Comparison of ENCODE assay signal across 11 cellular contexts in the genomic region with DNA sequence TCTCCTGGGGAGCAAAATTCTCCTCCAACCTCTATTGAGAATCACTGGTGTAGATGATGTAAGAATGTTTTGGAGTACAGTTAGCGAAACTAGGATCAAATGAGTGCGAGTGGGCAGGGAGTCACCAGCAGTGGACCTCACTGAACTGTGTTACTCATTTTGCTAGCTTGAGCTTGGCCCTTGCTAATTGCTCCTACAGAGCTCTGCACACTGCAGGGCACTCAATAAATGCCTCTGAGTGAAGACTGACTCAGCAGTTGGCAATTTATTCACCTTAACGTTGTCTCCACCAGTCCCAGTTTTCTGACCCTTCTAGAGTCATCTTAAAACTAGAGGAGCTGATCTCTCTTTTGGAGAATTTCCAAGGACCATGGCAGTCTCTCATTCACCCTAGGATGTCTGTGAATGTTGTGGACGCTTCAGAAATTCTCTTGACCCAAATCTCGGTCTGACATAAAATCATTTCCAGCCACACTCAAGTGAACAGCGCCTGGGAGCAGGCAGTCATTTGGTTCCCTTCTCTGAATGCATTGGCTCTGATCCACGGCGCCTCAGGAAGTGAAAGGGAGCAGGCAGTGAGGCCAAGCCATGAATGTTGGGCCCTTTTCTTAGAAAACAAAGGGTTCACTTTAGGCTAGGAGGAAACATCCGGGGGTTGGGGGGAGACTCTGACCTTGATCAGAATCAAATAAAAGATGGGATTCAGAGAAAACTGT.
DNase-seq lines count a peak whose midpoint lies in the region; ATAC-seq and TF ChIP-seq lines count a peak whose summit lies in the region.
"Had no signal": no experiment of that assay in that cellular context is flagged by ENCODE, and none has a peak within 500 bp of the region (broad histone marks: within the 10 kb centered on the region; RNA-seq: fewer than 3 reads in every experiment).

No MANE protein-coding gene starts in this region.

- TF ChIP-seq CTCF in colonic mucosa (IDR thresholded peaks at IDR 0.05), result no peak

- H3K27ac ChIP-seq in colonic mucosa, result no peak overlapping the region

- H3K4me1 ChIP-seq in colonic mucosa, result no peaks in the 10 kb centered on the region

- H3K9ac ChIP-seq in colonic mucosa (ENCODE audit: low read depth in 2 of 2, low read length in 2 of 2), result no peak overlapping the region

- peaks cover 2% of the 10 kb centered on the region for H3K4me1 Mint-ChIP-seq in activated CD4-positive, alpha-beta memory T cell treated with anti-CD3 and anti-CD28 coated beads, Interleukin-2, amount 10 ng/mL, durations not matched to agents 7 days and 5 days

- H3K36me3 Mint-ChIP-seq in activated CD4-positive, alpha-beta memory T cell treated with anti-CD3 and anti-CD28 coated beads, Interleukin-2, amount 10 ng/mL, durations not matched to agents 7 days and 5 days (ENCODE audit: low read depth), result no peaks in the 10 kb centered on the region

- no peak overlapping the region for H3K4me3 Mint-ChIP-seq in activated CD4-positive, alpha-beta memory T cell treated with anti-CD3 and anti-CD28 coated beads, Interleukin-2, amount 10 ng/mL, durations not matched to agents 7 days and 5 days
- H3K4me3 Mint-ChIP-seq: stimulated activated naive CD8-positive, alpha-beta T cell treated with anti-CD3 and anti-CD28 coated beads, Interleukin-15, Interleukin-2, amounts not matched to agents 100 ng/mL and 50 ng/mL, for 24 hours had no signal

- TF ChIP-seq POLR2A in GM18505 (IDR thresholded peaks at IDR 0.05; ENCODE audit: borderline replicate concordance, extremely low read depth, insufficient read depth, insufficient read length), result no peak

- ATAC-seq in GM18505 (IDR thresholded peaks at IDR 0.05; ENCODE audit: unreplicated experiment) (peak; percentile 43), SK-N-SH treated with all-trans-retinoic acid at 6 μM for 48 hours (no peak), HG02623 (IDR thresholded peaks at IDR 0.05; ENCODE audit: unreplicated experiment) (no peak), HG02973 (IDR thresholded peaks at IDR 0.05; ENCODE audit: unreplicated experiment) (no peak)

- POLR2A ChIA-PET in activated CD4-positive, alpha-beta memory T cell treated with anti-CD3 and anti-CD28 coated beads, Interleukin-2, amount 10 ng/mL, durations not matched to agents 7 days and 5 days (lab: Charles Lee), result no interaction called here

- H3K9me3 Mint-ChIP-seq in activated CD4-positive, alpha-beta memory T cell treated with anti-CD3 and anti-CD28 coated beads, Interleukin-2, amount 10 ng/mL, durations not matched to agents 7 days and 5 days, result no peaks in the 10 kb centered on the region

- no peaks in the 10 kb centered on the region for H3K9me3 ChIP-seq in colonic mucosa

- CTCF ChIA-PET in activated CD4-positive, alpha-beta memory T cell treated with anti-CD3 and anti-CD28 coated beads, Interleukin-2, amount 10 ng/mL, durations not matched to agents 7 days and 5 days (lab: Charles Lee), result interaction anchor here (0.6 kb wide), 1 partner anchor 9 kb away, joined by 3 read pairs; no protein-coding TSS in a partner anchor

- H3K27me3 Mint-ChIP-seq in activated CD4-positive, alpha-beta memory T cell treated with anti-CD3 and anti-CD28 coated beads, Interleukin-2, amount 10 ng/mL, durations not matched to agents 7 days and 5 days, result peaks cover 2% of the 10 kb centered on the region

- no peak overlapping the region for H3K4me3 ChIP-seq in colonic mucosa

- intact Hi-C loops in colonic mucosa (cut with DNase I), result no loop called here

- peak; percentile 69 for DNase-seq in HT1080 (ENCODE audit: low read depth)
- DNase-seq in colonic mucosa, result peak; percentile 26
- DNase-seq in midbrain (lab: John Stamatoyannopoulos, UW), result peak; percentile 84
- DNase-seq in activated CD4-positive, alpha-beta memory T cell treated with anti-CD3 and anti-CD28 coated beads, Interleukin-2, amount 10 ng/mL, durations not matched to agents 7 days and 5 days, result no peak
- DNase-seq: activated CD4-positive, alpha-beta T cell treated with anti-CD3 and anti-CD28 coated beads, Interleukin-2, amount 50 U/mL, for 1 hour; NCI-H526 treated with DMSO at 0.1 percent for 48 hours had no signal

- no peak overlapping the region for H3K27ac Mint-ChIP-seq in activated CD4-positive, alpha-beta memory T cell treated with anti-CD3 and anti-CD28 coated beads, Interleukin-2, amount 10 ng/mL, durations not matched to agents 7 days and 5 days
- H3K27ac Mint-ChIP-seq: stimulated activated naive CD8-positive, alpha-beta T cell treated with anti-CD3 and anti-CD28 coated beads, Interleukin-15, Interleukin-2, amounts not matched to agents 100 ng/mL and 50 ng/mL, for 24 hours had no signal

- no peaks in the 10 kb centered on the region for H3K27me3 ChIP-seq in colonic mucosa

- no peaks in the 10 kb centered on the region for H3K36me3 ChIP-seq in colonic mucosa

TF ChIP-seq in SK-N-SH treated with all-trans-retinoic acid at 6 μM for 48 hours, 23 proteins besides CTCF, POLR2A, EP300 and RAD21:
- no peak for TF ChIP-seq ZNF70 (CRISPR knock-in tag; IDR thresholded peaks at IDR 0.05)
- no peak for TF ChIP-seq ARNTL (CRISPR knock-in tag; IDR thresholded peaks at IDR 0.05; ENCODE audit: borderline replicate concordance, low read depth)
- no peak for TF ChIP-seq CSDC2 (CRISPR knock-in tag; IDR thresholded peaks at IDR 0.05)
- no peak for TF ChIP-seq ZFP30 (CRISPR knock-in tag; IDR thresholded peaks at IDR 0.05)
TF ChIP-seq in SK-N-SH treated with all-trans-retinoic acid at 6 μM for 48 hours: peak in this region for 0.
